ENCODE assay signal across 11 cellular contexts in the genomic region with DNA sequence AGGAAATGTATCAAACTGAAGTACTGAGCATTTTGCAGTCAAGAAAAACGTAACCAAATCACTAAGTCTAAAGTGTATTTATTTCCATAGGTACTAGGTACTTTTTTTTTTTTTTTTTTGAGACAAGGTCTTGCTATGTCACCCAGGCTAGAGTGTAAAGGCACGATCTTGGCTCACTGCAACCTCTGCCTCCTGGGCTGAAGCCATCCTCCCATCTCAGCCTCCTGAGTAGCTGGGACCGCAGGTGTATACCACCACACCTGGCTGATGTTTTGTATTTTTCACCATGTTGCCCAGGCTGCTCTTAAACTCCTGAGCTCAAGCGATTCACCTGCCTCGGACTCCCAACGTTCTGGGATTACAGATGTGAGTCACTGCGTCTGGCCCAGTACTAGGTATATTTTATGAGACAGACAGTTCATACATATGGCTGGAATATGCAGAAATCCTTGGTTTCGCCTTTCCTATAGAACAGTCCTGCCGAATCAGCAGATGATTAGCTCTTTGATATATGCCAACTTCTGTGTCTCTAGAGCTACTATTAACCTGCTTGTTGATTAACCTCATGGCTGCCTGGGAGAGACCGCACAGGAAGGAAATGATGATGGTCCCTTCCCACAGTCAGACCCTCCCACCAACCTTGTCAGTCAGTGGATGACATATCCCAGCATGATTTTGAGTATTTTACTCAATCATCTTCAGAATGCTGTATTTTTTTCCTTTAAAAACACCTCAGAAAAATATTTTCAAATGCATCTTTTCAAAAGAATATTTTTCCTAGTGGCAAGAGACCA. TPM values are rescaled to one million over a fixed set of nuclear protein-coding genes. Genes with fewer than 3 reads are reported as not detected.
A peak's percentile ranks its signal among the peaks of the same experiment; 100 is the strongest.
DNase-seq lines count a peak whose midpoint lies in the region; ATAC-seq and TF ChIP-seq lines count a peak whose summit lies in the region.
"Had no signal": no experiment of that assay in that cellular context is flagged by ENCODE, and none has a peak within 500 bp of the region (broad histone marks: within the 10 kb centered on the region; RNA-seq: fewer than 3 reads in every experiment).

No MANE protein-coding gene starts in this region.

- 76% methylated on average over 10 of the region's 10 CpGs for WGBS in suprapubic skin

- no peaks in the 10 kb centered on the region for H3K4me1 ChIP-seq in suprapubic skin

- peak; percentile 45 for ATAC-seq in activated B cell treated with CpG ODN at 0.5 μM for 24 hours (ENCODE audit: low read depth)
- ATAC-seq: SK-N-SH treated with all-trans-retinoic acid at 6 μM for 48 hours had no signal

- no peak overlapping the region for H3K4me3 Mint-ChIP-seq in activated B cell treated with CpG ODN at 0.5 μM for 24 hours
- no peak overlapping the region for H3K4me3 Mint-ChIP-seq in endothelial cell (ENCODE audit: unreplicated experiment)

- H3K4me3 ChIP-seq in suprapubic skin = no peak overlapping the region

- intact Hi-C loops in activated B cell treated with CpG ODN at 0.5 μM for 24 hours (cut with micrococcal nuclease) = no loop called here

- peak; percentile 31 for DNase-seq in Daoy (ENCODE audit: low read depth)
- no peak for DNase-seq in activated B cell treated with CpG ODN at 0.5 μM for 24 hours
- peak; percentile 65 for DNase-seq in activated naive CD4-positive, alpha-beta T cell treated with Interleukin-2 at 50 U/mL for 16 hours
- DNase-seq in stimulated activated CD4-positive, alpha-beta T cell treated with anti-CD3 and anti-CD28 coated beads, Interleukin-1b, Interleukin-23, amount 100 ng/mL, for 1 hour (ENCODE audit: low read depth in 2 of 2) = peak; percentile 13 to 14
- DNase-seq in endothelial cell (ENCODE audit: low spot score) = no peak
- DNase-seq in kidney glomerular epithelial cell (lab: John Stamatoyannopoulos, UW) = no peak
- DNase-seq in suprapubic skin (ENCODE audit: low spot score in 2 of 2) = no peak
- DNase-seq in amygdala (lab: John Stamatoyannopoulos, UW) = no peak
- DNase-seq: NCI-H1105 had no signal

- no peak overlapping the region for H3K27ac Mint-ChIP-seq in activated B cell treated with CpG ODN at 0.5 μM for 24 hours
- H3K27ac Mint-ChIP-seq in endothelial cell (ENCODE audit: unreplicated experiment) = no peak overlapping the region

- TF ChIP-seq CTCF in activated B cell treated with CpG ODN at 0.5 μM for 24 hours (IDR thresholded peaks at IDR 0.05) = no peak
- TF ChIP-seq CTCF in endothelial cell (IDR thresholded peaks at IDR 0.05; ENCODE audit: unreplicated experiment) = no peak
- no peak for TF ChIP-seq CTCF in suprapubic skin (IDR thresholded peaks at IDR 0.05)

- H3K27me3 Mint-ChIP-seq in activated B cell treated with CpG ODN at 0.5 μM for 24 hours = no peaks in the 10 kb centered on the region
- peaks cover 1% of the 10 kb centered on the region for H3K27me3 Mint-ChIP-seq in endothelial cell (ENCODE audit: unreplicated experiment)

- peaks cover 54% of the 10 kb centered on the region for H3K36me3 Mint-ChIP-seq in activated B cell treated with CpG ODN at 0.5 μM for 24 hours (ENCODE audit: low read depth)
- peaks cover 33% of the 10 kb centered on the region for H3K36me3 Mint-ChIP-seq in endothelial cell (ENCODE audit: low read depth, unreplicated experiment)

- peaks cover 29% of the 10 kb centered on the region for H3K4me1 Mint-ChIP-seq in activated B cell treated with CpG ODN at 0.5 μM for 24 hours
- no peaks in the 10 kb centered on the region for H3K4me1 Mint-ChIP-seq in endothelial cell (ENCODE audit: unreplicated experiment)

- H3K27me3 ChIP-seq in suprapubic skin = no peaks in the 10 kb centered on the region

- no peaks in the 10 kb centered on the region for H3K9me3 ChIP-seq in suprapubic skin

- peaks cover 14% of the 10 kb centered on the region for H3K36me3 ChIP-seq in suprapubic skin

- no peak for TF ChIP-seq EP300 in suprapubic skin (IDR thresholded peaks at IDR 0.05)

- POLR2A ChIA-PET in activated B cell treated with CpG ODN at 0.5 μM for 24 hours (lab: Charles Lee) = no interaction called here

- H3K9me3 Mint-ChIP-seq in activated B cell treated with CpG ODN at 0.5 μM for 24 hours (no peaks in the 10 kb centered on the region), endothelial cell (ENCODE audit: unreplicated experiment) (no peaks in the 10 kb centered on the region)

- no peak overlapping the region for H3K27ac ChIP-seq in suprapubic skin
- H3K27ac ChIP-seq: C4-2B had no signal

- no peak for TF ChIP-seq POLR2A in suprapubic skin (IDR thresholded peaks at IDR 0.05)

- CTCF ChIA-PET in activated B cell treated with CpG ODN at 0.5 μM for 24 hours (lab: Charles Lee) = interaction anchor here (1.8 kb wide), 1 partner anchor 27 kb away, joined by 4 read pairs; no protein-coding TSS in a partner anchor

RNA-seq across cellular contexts. Expression of a gene that starts 32.3 kb away (rescaled TPM):
- total RNA-seq in Daoy (2014; rRNA removed; shearing (Covaris generic)) = 98.5 and 104 TPM in 2 replicates
- 39.0 and 47.0 TPM in 2 replicates for total RNA-seq in activated B cell treated with CpG ODN at 0.5 μM for 24 hours
- 51.0 TPM for total RNA-seq in endothelial cell (ENCODE audit: unreplicated experiment)
- 10 to 100 TPM; 31.2 to 37.4 (median 36.7) TPM for total RNA-seq in suprapubic skin

Comparison
In these comparisons a context has a peak if more than half of its experiments do, and no peak if none do; other contexts are left out.
1. DNase-seq: peak in Daoy (single experiment), activated naive CD4-positive, alpha-beta T cell treated with Interleukin-2 at 50 U/mL for 16 hours (single experiment) and stimulated activated CD4-positive, alpha-beta T cell treated with anti-CD3 and anti-CD28 coated beads, Interleukin-1b, Interleukin-23, amount 100 ng/mL, for 1 hour (2 of 2); none in activated B cell treated with CpG ODN at 0.5 μM for 24 hours (single experiment), endothelial cell (single experiment), kidney glomerular epithelial cell (single experiment), suprapubic skin (0 of 2) and amygdala (0 of 56).